In the genomic region with DNA sequence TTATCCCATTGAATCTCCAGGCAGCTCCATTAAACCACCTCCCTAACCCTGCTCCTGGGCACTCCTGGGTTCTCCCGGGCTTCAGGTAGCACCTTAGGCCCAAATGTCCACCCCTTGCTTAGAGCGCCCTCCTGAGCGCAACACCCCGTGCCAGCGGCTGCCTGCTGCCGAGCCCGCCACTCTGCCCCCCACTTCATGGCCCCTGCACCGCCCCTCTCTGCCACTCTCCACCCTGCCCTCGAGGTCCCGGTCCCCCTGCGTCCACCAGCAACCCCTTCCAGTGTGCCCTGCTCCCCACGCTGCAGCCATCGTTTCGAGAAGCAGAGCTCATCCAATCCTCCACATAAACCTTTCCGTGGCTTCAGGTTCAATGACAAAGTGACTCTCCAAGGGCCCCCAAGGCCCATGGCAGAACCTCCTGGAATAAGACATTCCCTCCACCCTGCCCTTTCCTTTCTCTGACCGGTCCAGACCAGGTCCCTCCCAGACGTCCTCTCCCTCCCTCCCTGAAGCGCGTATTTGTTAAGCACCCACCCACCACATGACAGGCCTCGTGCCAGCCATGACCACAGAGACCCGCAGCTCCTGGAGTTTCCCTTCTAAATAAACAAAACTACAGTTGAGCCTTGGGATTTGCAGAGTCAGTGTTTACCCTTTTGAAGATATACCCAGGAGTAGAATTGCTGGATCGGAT, we compare ENCODE assay signal across 10 cellular contexts.
DNase-seq lines count a peak whose midpoint lies in the region; ATAC-seq, FAIRE-seq and TF ChIP-seq lines count a peak whose summit lies in the region.
"Had no signal": no experiment of that assay in that cellular context is flagged by ENCODE, and none has a peak within 500 bp of the region (broad histone marks: within the 10 kb centered on the region; RNA-seq: fewer than 3 reads in every experiment).

No MANE protein-coding gene starts in this region.

- no peaks in the 10 kb centered on the region for H3K27me3 Mint-ChIP-seq in memory B cell
- H3K27me3 Mint-ChIP-seq: CD8-positive, alpha-beta memory T cell; naive B cell had no signal

- no peaks in the 10 kb centered on the region for H3K9me3 ChIP-seq in A549
- no peaks in the 10 kb centered on the region for H3K9me3 ChIP-seq in left ventricle myocardium inferior (replicated peaks)

- POLR2A ChIA-PET in A549 (lab: Yijun Ruan, JAX) = interaction anchor here (1.0 kb wide), 2 partner anchors 17 to 21 kb away, joined by 3 to 4 read pairs; no protein-coding TSS in a partner anchor
- POLR2A ChIA-PET in HEK293T (lab: Yijun Ruan, JAX) = interaction anchor here (1.7 kb wide), 1 partner anchor 20 kb away, joined by 4 read pairs; no protein-coding TSS in a partner anchor

- H3K4me1 ChIP-seq in A549 = peaks cover 32% of the 10 kb centered on the region
- no peaks in the 10 kb centered on the region for H3K4me1 ChIP-seq in left ventricle myocardium inferior

- no peak for TF ChIP-seq EP300 in A549 (IDR thresholded peaks at IDR 0.05)

- H3K27me3 ChIP-seq in left ventricle myocardium inferior (ENCODE audit: low read depth) = no peaks in the 10 kb centered on the region

- peak; percentile 71 to 81 for ATAC-seq in A549
- ATAC-seq in memory B cell (ENCODE audit: low read depth) = no peak
- no peak for ATAC-seq in GM21786 (IDR thresholded peaks at IDR 0.05; ENCODE audit: unreplicated experiment)
- no peak for ATAC-seq in GM21825 (IDR thresholded peaks at IDR 0.05; ENCODE audit: unreplicated experiment)

- H3K4me1 Mint-ChIP-seq in memory B cell = peaks cover 25% of the 10 kb centered on the region

- H3K4me3 ChIP-seq in A549 (no peak overlapping the region), left ventricle myocardium inferior (no peak overlapping the region)

- DNase-seq in A549 (ENCODE audit: low read depth in 1 of 2, low spot score in 1 of 2) = peak in 1 of 2 experiments; percentile 71
- peak; percentile 74 for DNase-seq in M059J (ENCODE audit: low read depth)
- no peak for DNase-seq in caudate nucleus (lab: John Stamatoyannopoulos, UW)
- DNase-seq in memory B cell (ENCODE audit: low spot score in 2 of 2) = no peak
- DNase-seq in HEK293T (ENCODE audit: extremely low spot score) = no peak
- no peak for DNase-seq in left ventricle myocardium inferior
- DNase-seq: CD8-positive, alpha-beta memory T cell; naive B cell had no signal

- H3K36me3 Mint-ChIP-seq in memory B cell = peaks cover 34% of the 10 kb centered on the region

- peak overlapping the region; percentile 53 to 80 for H3K27ac ChIP-seq in A549
- peak overlapping the region; percentile 62 for H3K27ac ChIP-seq in caudate nucleus (ENCODE audit: low read depth, low read length)
- H3K27ac ChIP-seq in left ventricle myocardium inferior (replicated peaks) = no peak overlapping the region

- peak overlapping the region; percentile 41 for H3K27ac Mint-ChIP-seq in memory B cell

- no peaks in the 10 kb centered on the region for H3K9me3 Mint-ChIP-seq in memory B cell
- H3K9me3 Mint-ChIP-seq: CD8-positive, alpha-beta memory T cell; naive B cell had no signal

- no peak overlapping the region for H3K4me3 Mint-ChIP-seq in memory B cell
- H3K4me3 Mint-ChIP-seq: CD8-positive, alpha-beta memory T cell had no signal

- no peak for TF ChIP-seq POLR2A in A549 (IDR thresholded peaks at IDR 0.05; ENCODE audit: low read length)

- CTCF ChIA-PET in A549 (lab: Yijun Ruan, JAX) (interaction anchor here (1.1 kb wide), 1 partner anchor 88 kb away, joined by 3 read pairs; no protein-coding TSS in a partner anchor), HEK293T (lab: Yijun Ruan, JAX) (no interaction called here)

- H3K36me3 ChIP-seq in left ventricle myocardium inferior = peaks cover 4% of the 10 kb centered on the region

- WGBS in A549 (ENCODE audit: missing lambda C conversion rate) = 49% methylated on average over 19 of the region's 22 CpGs

- intact Hi-C loops in left ventricle myocardium inferior (cut with micrococcal nuclease) = no loop called here

- peak overlapping the region; percentile 55 for H3K4me2 ChIP-seq in A549

- TF ChIP-seq RAD21 in A549 (conservative IDR thresholded peaks at IDR 0.05 in 1 of 2, IDR thresholded peaks at IDR 0.05 in 1 of 2) = no peak

- TF ChIP-seq CTCF in A549 (IDR thresholded peaks at IDR 0.05) (no peak), left ventricle myocardium inferior (IDR thresholded peaks at IDR 0.05; ENCODE audit: borderline replicate concordance) (no peak)

- FAIRE-seq in A549 (lab: Jason Lieb, UNC) = no peak

TF ChIP-seq in A549, 52 proteins besides CTCF, POLR2A, EP300 and RAD21:
- TF ChIP-seq MAFK (IDR thresholded peaks at IDR 0.05; ENCODE audit: partially characterized antibody) = peak; percentile 74
- TF ChIP-seq, protein P1, sequence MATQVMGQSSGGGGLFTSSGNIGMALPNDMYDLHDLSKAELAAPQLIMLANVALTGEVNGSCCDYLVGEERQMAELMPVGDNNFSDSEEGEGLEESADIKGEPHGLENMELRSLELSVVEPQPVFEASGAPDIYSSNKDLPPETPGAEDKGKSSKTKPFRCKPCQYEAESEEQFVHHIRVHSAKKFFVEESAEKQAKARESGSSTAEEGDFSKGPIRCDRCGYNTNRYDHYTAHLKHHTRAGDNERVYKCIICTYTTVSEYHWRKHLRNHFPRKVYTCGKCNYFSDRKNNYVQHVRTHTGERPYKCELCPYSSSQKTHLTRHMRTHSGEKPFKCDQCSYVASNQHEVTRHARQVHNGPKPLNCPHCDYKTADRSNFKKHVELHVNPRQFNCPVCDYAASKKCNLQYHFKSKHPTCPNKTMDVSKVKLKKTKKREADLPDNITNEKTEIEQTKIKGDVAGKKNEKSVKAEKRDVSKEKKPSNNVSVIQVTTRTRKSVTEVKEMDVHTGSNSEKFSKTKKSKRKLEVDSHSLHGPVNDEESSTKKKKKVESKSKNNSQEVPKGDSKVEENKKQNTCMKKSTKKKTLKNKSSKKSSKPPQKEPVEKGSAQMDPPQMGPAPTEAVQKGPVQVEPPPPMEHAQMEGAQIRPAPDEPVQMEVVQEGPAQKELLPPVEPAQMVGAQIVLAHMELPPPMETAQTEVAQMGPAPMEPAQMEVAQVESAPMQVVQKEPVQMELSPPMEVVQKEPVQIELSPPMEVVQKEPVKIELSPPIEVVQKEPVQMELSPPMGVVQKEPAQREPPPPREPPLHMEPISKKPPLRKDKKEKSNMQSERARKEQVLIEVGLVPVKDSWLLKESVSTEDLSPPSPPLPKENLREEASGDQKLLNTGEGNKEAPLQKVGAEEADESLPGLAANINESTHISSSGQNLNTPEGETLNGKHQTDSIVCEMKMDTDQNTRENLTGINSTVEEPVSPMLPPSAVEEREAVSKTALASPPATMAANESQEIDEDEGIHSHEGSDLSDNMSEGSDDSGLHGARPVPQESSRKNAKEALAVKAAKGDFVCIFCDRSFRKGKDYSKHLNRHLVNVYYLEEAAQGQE (IDR thresholded peaks at IDR 0.05) = no peak
- TF ChIP-seq MAX (IDR thresholded peaks at IDR 0.05) = peak; percentile 40; the same call in 1 of the 2 replicates
- peak; percentile 50; the same call in 1 of the 2 replicates for TF ChIP-seq USF2 (IDR thresholded peaks at IDR 0.05)

TF ChIP-seq in HEK293T, 16 proteins besides CTCF, POLR2A, EP300 and RAD21:
- TF ChIP-seq FOXK2 (IDR thresholded peaks at IDR 0.05) (no peak), ZNF384 (IDR thresholded peaks at IDR 0.05) (no peak), PKNOX1 (IDR thresholded peaks at IDR 0.05) (no peak), L3MBTL2 (conservative IDR thresholded peaks at IDR 0.05) (no peak), ARNT (IDR thresholded peaks at IDR 0.05) (no peak), HDGF (IDR thresholded peaks at IDR 0.05; ENCODE audit: borderline replicate concordance) (no peak), SP1 (IDR thresholded peaks at IDR 0.05) (no peak), BHLHE40 (IDR thresholded peaks at IDR 0.05; ENCODE audit: borderline replicate concordance) (no peak), NFRKB (IDR thresholded peaks at IDR 0.05) (no peak), FOXM1 (IDR thresholded peaks at IDR 0.05; ENCODE audit: borderline replicate concordance) (no peak), FOXA1 (IDR thresholded peaks at IDR 0.05) (no peak), TARDBP (IDR thresholded peaks at IDR 0.05) (no peak), SUZ12 (IDR thresholded peaks at IDR 0.05) (no peak), CTBP1 (IDR thresholded peaks at IDR 0.05; ENCODE audit: borderline replicate concordance) (no peak), ELF4 (IDR thresholded peaks at IDR 0.05) (no peak), LEF1 (IDR thresholded peaks at IDR 0.05; ENCODE audit: borderline replicate concordance) (no peak)
TF ChIP-seq in HEK293T: peak in this region for 0.

Comparison
In these comparisons a context has a peak if more than half of its experiments do, and no peak if none do; other contexts are left out.
1. ATAC-seq: peak in A549 (2 of 2); none in memory B cell (single experiment), GM21786 (single experiment) and GM21825 (single experiment).